Comparison of ENCODE assay signal across 1 cellular context in genomic region chr2:224410946-224411561, GRCh38.
TF ChIP-seq lines count a peak whose summit lies in the region.

No MANE protein-coding gene starts in this region.

TF ChIP-seq in IMR-90, 13 proteins besides CTCF, POLR2A, EP300 and RAD21 (continued from another document):
- no peak for TF ChIP-seq CEBPB (IDR thresholded peaks at IDR 0.05; ENCODE audit: low read depth, low read length)
- no peak for TF ChIP-seq RFX5 (IDR thresholded peaks at IDR 0.05; ENCODE audit: low read depth, low read length)
- no peak for TF ChIP-seq USF2 (IDR thresholded peaks at IDR 0.05; ENCODE audit: low read depth, low read length)
- no peak for TF ChIP-seq RCOR1 (IDR thresholded peaks at IDR 0.05; ENCODE audit: insufficient replicate concordance, low read length)
- TF ChIP-seq MXI1 (IDR thresholded peaks at IDR 0.05; ENCODE audit: borderline replicate concordance, low read depth, low read length) = no peak
- TF ChIP-seq BHLHE40 (IDR thresholded peaks at IDR 0.05; ENCODE audit: low read depth, low read length) = no peak
- no peak for TF ChIP-seq NFE2L2 (IDR thresholded peaks at IDR 0.05; ENCODE audit: low read depth, low read length)
- no peak for TF ChIP-seq FOS (IDR thresholded peaks at IDR 0.05; ENCODE audit: low read depth, low read length)
- no peak for TF ChIP-seq MAZ (IDR thresholded peaks at IDR 0.05; ENCODE audit: borderline replicate concordance, low read depth, low read length)
- TF ChIP-seq, protein P1, sequence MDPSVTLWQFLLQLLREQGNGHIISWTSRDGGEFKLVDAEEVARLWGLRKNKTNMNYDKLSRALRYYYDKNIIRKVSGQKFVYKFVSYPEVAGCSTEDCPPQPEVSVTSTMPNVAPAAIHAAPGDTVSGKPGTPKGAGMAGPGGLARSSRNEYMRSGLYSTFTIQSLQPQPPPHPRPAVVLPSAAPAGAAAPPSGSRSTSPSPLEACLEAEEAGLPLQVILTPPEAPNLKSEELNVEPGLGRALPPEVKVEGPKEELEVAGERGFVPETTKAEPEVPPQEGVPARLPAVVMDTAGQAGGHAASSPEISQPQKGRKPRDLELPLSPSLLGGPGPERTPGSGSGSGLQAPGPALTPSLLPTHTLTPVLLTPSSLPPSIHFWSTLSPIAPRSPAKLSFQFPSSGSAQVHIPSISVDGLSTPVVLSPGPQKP (IDR thresholded peaks at IDR 0.05; ENCODE audit: borderline replicate concordance, low read depth, low read length) = no peak
TF ChIP-seq in IMR-90: peak in this region for 0.
